In genomic region chr3:168165390-168166269, GRCh38 we compare ENCODE assay signal across 8 cellular contexts.
DNase-seq lines count a peak whose midpoint lies in the region; ATAC-seq and TF ChIP-seq lines count a peak whose summit lies in the region.

No MANE protein-coding gene starts in this region.

- H3K4me1 Mint-ChIP-seq in WTC11 (no peaks in the 10 kb centered on the region), osteocyte (ENCODE audit: unreplicated experiment) (peaks cover 4% of the 10 kb centered on the region)

- no peaks in the 10 kb centered on the region for H3K36me3 Mint-ChIP-seq in WTC11
- H3K36me3 Mint-ChIP-seq in osteocyte (ENCODE audit: unreplicated experiment) = no peaks in the 10 kb centered on the region

- POLR2A ChIA-PET in WTC11 (lab: Charles Lee) = no interaction called here

- TF ChIP-seq CTCF in WTC11 (IDR thresholded peaks at IDR 0.05) = peak; percentile 65
- TF ChIP-seq CTCF in osteocyte (IDR thresholded peaks at IDR 0.05) = peak; percentile 83

- H3K9me3 Mint-ChIP-seq in WTC11 (no peaks in the 10 kb centered on the region), osteocyte (ENCODE audit: unreplicated experiment) (no peaks in the 10 kb centered on the region)

- H3K4me3 Mint-ChIP-seq in WTC11 = no peak overlapping the region
- H3K4me3 Mint-ChIP-seq in osteocyte (ENCODE audit: unreplicated experiment) = no peak overlapping the region

- no peaks in the 10 kb centered on the region for H3K27me3 Mint-ChIP-seq in WTC11 (ENCODE audit: low read depth)
- peaks cover 6% of the 10 kb centered on the region for H3K27me3 Mint-ChIP-seq in osteocyte (ENCODE audit: unreplicated experiment)

- DNase-seq in DMS153 (lab: John Stamatoyannopoulos, UW) = peak; percentile 35
- peak; percentile 91 for DNase-seq in NCI-H2107 treated with DMSO at 0.1 percent for 48 hours (lab: John Stamatoyannopoulos, UW; ENCODE audit: unreplicated experiment)
- peak; percentile 36 for DNase-seq in WTC11 (ENCODE audit: low spot score)
- peak; percentile 74 for DNase-seq in globus pallidus (ENCODE audit: low spot score)
- no peak for DNase-seq in osteocyte (ENCODE audit: extremely low spot score, unreplicated experiment)
- DNase-seq in OCI-M2 (lab: John Stamatoyannopoulos, UW; ENCODE audit: unreplicated experiment) = no peak

- peak; percentile 88 for ATAC-seq in GM19043 (IDR thresholded peaks at IDR 0.05; ENCODE audit: low read depth, unreplicated experiment)
- peak; percentile 80 for ATAC-seq in HG03135 (IDR thresholded peaks at IDR 0.05; ENCODE audit: unreplicated experiment)
- peak; percentile 85 for ATAC-seq in WTC11

- CTCF ChIA-PET in WTC11 (lab: Charles Lee) = interaction anchor here (0.6 to 1.9 kb wide), 13 partner anchors 8 to 241 kb away, joined by 3 to 9 read pairs (median 4); no protein-coding TSS in a partner anchor

- peak overlapping the region; percentile 33; the same call in 1 of the 2 replicates for H3K27ac Mint-ChIP-seq in WTC11
- no peak overlapping the region for H3K27ac Mint-ChIP-seq in osteocyte (ENCODE audit: unreplicated experiment)

TF ChIP-seq in WTC11, 78 proteins besides CTCF, POLR2A, EP300 and RAD21:
- TF ChIP-seq CBFB (CRISPR knock-in tag; IDR thresholded peaks at IDR 0.05; ENCODE audit: low read depth) (no peak), HMGA2 (CRISPR knock-in tag; IDR thresholded peaks at IDR 0.05) (no peak), ZBTB21 (CRISPR knock-in tag; IDR thresholded peaks at IDR 0.05; ENCODE audit: borderline replicate concordance) (no peak), AFF4 (CRISPR knock-in tag; IDR thresholded peaks at IDR 0.05; ENCODE audit: borderline replicate concordance) (no peak), ZNF281 (CRISPR knock-in tag; IDR thresholded peaks at IDR 0.05) (no peak), PRRX2 (CRISPR knock-in tag; IDR thresholded peaks at IDR 0.05) (no peak)

Comparison
In these comparisons a context has a peak if more than half of its experiments do, and no peak if none do; other contexts are left out.
1. DNase-seq: peak in DMS153 (single experiment), NCI-H2107 treated with DMSO at 0.1 percent for 48 hours (single experiment), WTC11 (single experiment) and globus pallidus (single experiment); none in osteocyte (single experiment) and OCI-M2 (single experiment).
2. Peak in every context shown above with its lines, with median percentiles within 50 percentile points of each other: ATAC-seq.